Comparison of ENCODE assay signal across 29 cellular contexts in the genomic region with DNA sequence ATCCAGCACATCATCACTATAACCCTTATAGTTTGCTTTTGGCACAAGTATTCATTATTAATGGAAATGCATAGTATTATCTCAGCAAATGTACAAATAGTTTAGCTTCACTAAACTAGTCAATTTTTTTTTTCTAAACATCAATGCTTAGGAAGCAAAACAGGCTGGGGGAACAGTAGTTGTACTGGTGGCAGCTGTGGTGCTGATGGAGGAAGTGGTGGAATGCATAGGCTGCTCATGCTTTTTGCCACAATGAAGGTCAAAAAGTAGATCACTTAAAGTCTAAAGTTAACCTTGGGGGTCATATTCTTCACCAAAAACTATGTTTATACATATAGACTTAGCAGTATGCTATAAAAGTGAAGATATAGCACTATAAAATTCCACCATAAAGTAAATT. TPM values are rescaled to one million over a fixed set of nuclear protein-coding genes. Genes with fewer than 3 reads are reported as not detected.
DNase-seq lines count a peak whose midpoint lies in the region; ATAC-seq, FAIRE-seq and TF ChIP-seq lines count a peak whose summit lies in the region.
"Had no signal": no experiment of that assay in that cellular context is flagged by ENCODE, and none has a peak within 500 bp of the region (broad histone marks: within the 10 kb centered on the region; RNA-seq: fewer than 3 reads in every experiment).

No MANE protein-coding gene starts in this region.

- H3K27ac Mint-ChIP-seq in activated CD8-positive, alpha-beta memory T cell treated with anti-CD3 and anti-CD28 coated beads, Interleukin-2, amount 10 ng/mL, durations not matched to agents 7 days and 5 days: no peak overlapping the region

- H3K4me2 ChIP-seq in endothelial cell of umbilical vein (ENCODE audit: insufficient read depth, low read length): peak overlapping the region; percentile 1
- H3K4me2 ChIP-seq: BLaER1 had no signal

- H3K4me3 Mint-ChIP-seq in activated CD8-positive, alpha-beta memory T cell treated with anti-CD3 and anti-CD28 coated beads, Interleukin-2, amount 10 ng/mL, durations not matched to agents 7 days and 5 days: no peak overlapping the region

- DNase-seq in activated CD8-positive, alpha-beta memory T cell treated with anti-CD3 and anti-CD28 coated beads, Interleukin-2, amount 10 ng/mL, durations not matched to agents 7 days and 5 days: peak; percentile 57
- DNase-seq in activated CD8-positive, alpha-beta memory T cell treated with anti-CD3 and anti-CD28 coated beads, Interleukin-2, amount 50 U/mL, for 48 hours: no peak
- no peak for DNase-seq in RWPE2 (ENCODE audit: low spot score)
- DNase-seq in endothelial cell of umbilical vein (ENCODE audit: low read depth, low spot score): peak; percentile 30
- DNase-seq in head of caudate nucleus: no peak
- DNase-seq in medulla oblongata (ENCODE audit: extremely low spot score): no peak
- no peak for DNase-seq in left ventricle myocardium superior
- DNase-seq: CD4-positive, alpha-beta memory T cell; COR-L47; DMS79; GF-D8; HCEC 1CT; IMR-90; KG1; NCI-H1048; NCI-H1417; NCI-H1694 treated with DMSO at 0.1 percent for 48 hours; NCI-H2081; NCI-H226; NCI-H510A; NCI-H69; OCI-M1; Right ventricle myocardium superior had no signal

- H3K27me3 Mint-ChIP-seq in activated CD8-positive, alpha-beta memory T cell treated with anti-CD3 and anti-CD28 coated beads, Interleukin-2, amount 10 ng/mL, durations not matched to agents 7 days and 5 days: peaks cover 38% of the 10 kb centered on the region
- H3K27me3 Mint-ChIP-seq: CD4-positive, alpha-beta memory T cell had no signal

- no TSS peak for BruUV-seq in endothelial cell of umbilical vein (replicated peaks; lab: Mats Ljungman, UMichigan)

- H3K36me3 ChIP-seq in HEK293 (ENCODE audit: control insufficient read depth in 2 of 2, insufficient read depth in 1 of 2, low read length in 2 of 2): peaks cover 3 to 20% of the 10 kb centered on the region in 2 experiments; a peak in 2 of 3 replicates
- 0 out of 2 replicates have a peak, but pooled peaks cover 3% of the 10 kb centered on the region for H3K36me3 ChIP-seq in RWPE2 (ENCODE audit: low read depth)
- H3K36me3 ChIP-seq in endothelial cell of umbilical vein (ENCODE audit: control insufficient read depth in 2 of 2, extremely low read depth in 1 of 2, insufficient read depth in 2 of 2, low read length in 2 of 2): no peaks in the 10 kb centered on the region
- H3K36me3 ChIP-seq: BLaER1, SJSA1 had no signal

- no peaks in the 10 kb centered on the region for H3K79me2 ChIP-seq in endothelial cell of umbilical vein (ENCODE audit: control insufficient read depth, insufficient read depth, low read length)

- H3K4me3 ChIP-seq in HEK293 (ENCODE audit: low read depth, low read length): no peak overlapping the region
- H3K4me3 ChIP-seq in RWPE2 (ENCODE audit: severe bottlenecking): no peak overlapping the region
- no peak overlapping the region for H3K4me3 ChIP-seq in endothelial cell of umbilical vein (replicated peaks in 1 of 3; ENCODE audit: insufficient read depth in 1 of 3, low read depth in 1 of 3, low read length in 3 of 3)
- H3K4me3 ChIP-seq: BLaER1, SJSA1 had no signal

- ATAC-seq in activated CD8-positive, alpha-beta memory T cell treated with anti-CD3 and anti-CD28 coated beads, Interleukin-2, amount 10 ng/mL, durations not matched to agents 7 days and 5 days: peak; percentile 74
- ATAC-seq in RWPE2 (ENCODE audit: low read depth): no peak
- no peak for ATAC-seq in left ventricle myocardium superior

- no peaks in the 10 kb centered on the region for H4K20me1 ChIP-seq in endothelial cell of umbilical vein (replicated peaks; ENCODE audit: control insufficient read depth, extremely low read depth, insufficient read depth, low read length)
- H4K20me1 ChIP-seq: BLaER1 had no signal

- TF ChIP-seq CTCF in HEK293 (tag by site-specific recombination; IDR thresholded peaks at IDR 0.05): no peak
- no peak for TF ChIP-seq CTCF in RWPE2 (IDR thresholded peaks at IDR 0.05; ENCODE audit: poor library complexity, severe bottlenecking)
- TF ChIP-seq CTCF in endothelial cell of umbilical vein (IDR thresholded peaks at IDR 0.05; ENCODE audit: extremely low read depth in 1 of 2, insufficient read depth in 1 of 2, low read depth in 1 of 2, low read length in 2 of 2): no peak

- intact Hi-C loops in endothelial cell of umbilical vein (cut with micrococcal nuclease): loop anchor here (2.0 kb wide), 1 partner anchor 73 kb away; no protein-coding TSS in a partner anchor
- intact Hi-C loops in head of caudate nucleus (cut with DNase I): no loop called here
- intact Hi-C loops in left ventricle myocardium superior (cut with micrococcal nuclease): no loop called here

- H3K27me3 ChIP-seq in RWPE2 (ENCODE audit: insufficient read depth, poor library complexity, severe bottlenecking) (no peaks in the 10 kb centered on the region), endothelial cell of umbilical vein (ENCODE audit: control insufficient read depth in 2 of 2, insufficient read depth in 2 of 2, low read length in 2 of 2) (no peaks in the 10 kb centered on the region)
- H3K27me3 ChIP-seq: BLaER1, SJSA1 had no signal

- H3K36me3 Mint-ChIP-seq in activated CD8-positive, alpha-beta memory T cell treated with anti-CD3 and anti-CD28 coated beads, Interleukin-2, amount 10 ng/mL, durations not matched to agents 7 days and 5 days: peaks cover 2% of the 10 kb centered on the region
- H3K36me3 Mint-ChIP-seq: CD4-positive, alpha-beta memory T cell had no signal

- TF ChIP-seq POLR2A in endothelial cell of umbilical vein (IDR thresholded peaks at IDR 0.05; ENCODE audit: low read depth, low read length): no peak

- POLR2A ChIA-PET in HEK293 (lab: Yijun Ruan, JAX) (interaction anchor here (1.0 kb wide), 1 partner anchor 51 kb away, joined by 3 read pairs; a partner anchor contains a TSS), endothelial cell of umbilical vein (lab: Charles Lee) (no interaction called here)

- H3K9me1 ChIP-seq in endothelial cell of umbilical vein (replicated peaks; ENCODE audit: control insufficient read depth, extremely low read depth, insufficient read depth, low read length): no peaks in the 10 kb centered on the region

- H3K9me3 Mint-ChIP-seq in activated CD8-positive, alpha-beta memory T cell treated with anti-CD3 and anti-CD28 coated beads, Interleukin-2, amount 10 ng/mL, durations not matched to agents 7 days and 5 days (ENCODE audit: low read depth): no peaks in the 10 kb centered on the region
- H3K9me3 Mint-ChIP-seq: CD4-positive, alpha-beta memory T cell had no signal

- H3K4me1 ChIP-seq in HEK293 (ENCODE audit: control insufficient read depth, insufficient read depth, low read length) (0 out of 2 replicates have a peak, but pooled peaks cover 10% of the 10 kb centered on the region), RWPE2 (ENCODE audit: insufficient read depth, poor library complexity, severe bottlenecking) (peaks cover 42% of the 10 kb centered on the region), endothelial cell of umbilical vein (ENCODE audit: control insufficient read depth, extremely low read depth, insufficient read depth, low read length) (peaks cover 25% of the 10 kb centered on the region)

- dilution Hi-C loops in endothelial cell of umbilical vein (cut with MboI; ENCODE audit: extremely low pct_ligation_motif_present, low sequenced_read_pairs): no loop called here

- H3K9ac ChIP-seq in endothelial cell of umbilical vein (replicated peaks; ENCODE audit: extremely low read depth, insufficient read depth, low read length): no peak overlapping the region
- H3K9ac ChIP-seq: BLaER1 had no signal

- CTCF ChIA-PET in activated CD8-positive, alpha-beta memory T cell treated with anti-CD3 and anti-CD28 coated beads, Interleukin-2, amount 10 ng/mL, durations not matched to agents 7 days and 5 days (lab: Charles Lee): interaction anchor here (0.8 to 5.9 kb wide), 6 partner anchors 28 to 232 kb away, joined by 3 to 23 read pairs (median 4); a partner anchor contains a TSS
- CTCF ChIA-PET in HEK293 (lab: Yijun Ruan, JAX) (interaction anchor here (0.9 to 1.4 kb wide), 5 partner anchors 37 to 719 kb away, joined by 3 to 5 read pairs (median 4); no protein-coding TSS in a partner anchor), endothelial cell of umbilical vein (lab: Charles Lee) (interaction anchor here (1.0 to 6.7 kb wide), 8 partner anchors 16 to 232 kb away, joined by 3 to 45 read pairs (median 6); no protein-coding TSS in a partner anchor)

- no peak overlapping the region for H2AFZ ChIP-seq in endothelial cell of umbilical vein (ENCODE audit: low read depth, low read length)

- no peak for FAIRE-seq in endothelial cell of umbilical vein (lab: Jason Lieb, UNC)
- FAIRE-seq: A204.1, GM12892, H1 had no signal

- H3K9me3 ChIP-seq in HEK293 (ENCODE audit: control insufficient read depth, insufficient read depth, low read depth, low read length) (no peaks in the 10 kb centered on the region), RWPE2 (ENCODE audit: severe bottlenecking) (no peaks in the 10 kb centered on the region), endothelial cell of umbilical vein (replicated peaks; ENCODE audit: control insufficient read depth, insufficient read depth, low read length) (no peaks in the 10 kb centered on the region)
- H3K9me3 ChIP-seq: BLaER1, SJSA1 had no signal

- H3K4me1 Mint-ChIP-seq in activated CD8-positive, alpha-beta memory T cell treated with anti-CD3 and anti-CD28 coated beads, Interleukin-2, amount 10 ng/mL, durations not matched to agents 7 days and 5 days: peaks cover 37% of the 10 kb centered on the region

- H3K27ac ChIP-seq in HEK293 (ENCODE audit: extremely low read depth, low read depth, low read length) (no peak overlapping the region), RWPE2 (ENCODE audit: poor library complexity, severe bottlenecking) (peak overlapping the region; percentile 36), endothelial cell of umbilical vein (ENCODE audit: insufficient read depth, low read depth, low read length) (no peak overlapping the region)
- H3K27ac ChIP-seq: BLaER1, SJSA1 had no signal

RNA-seq across cellular contexts. Expression of a gene that starts 36.3 kb away (rescaled TPM):
- 1 to 10 TPM in 1 of 2 experiments, under 1 TPM in 1; 0.93 to 5.9 TPM for total RNA-seq in activated CD8-positive, alpha-beta memory T cell treated with anti-CD3 and anti-CD28 coated beads, Interleukin-2, amount 10 ng/mL, durations not matched to agents 7 days and 5 days
- total RNA-seq in endothelial cell of umbilical vein (2.1 and 2.3 TPM in 2 replicates), left ventricle myocardium superior (1.8 TPM)
- 1.6 and 2.1 TPM in 2 replicates for polyA plus RNA-seq in endothelial cell of umbilical vein
- polyA plus RNA-seq in endothelial cell of umbilical vein (2011; cell fraction: cytosol; rRNA removed): 1.6 and 2.2 TPM in 2 replicates
- 2.1 and 4.0 TPM in 2 replicates for polyA plus RNA-seq in endothelial cell of umbilical vein (2011; cell fraction: nucleus; rRNA removed)
- polyA plus RNA-seq in endothelial cell of umbilical vein (2012): 5.7 and 6.0 TPM in 2 replicates
- 0.53 and 3.0 TPM in 2 replicates for polyA minus RNA-seq in endothelial cell of umbilical vein
- 17.0 TPM for polyA minus RNA-seq in endothelial cell of umbilical vein (2011; cell fraction: cytosol; rRNA and poly(A)+ RNA removed)
- 1.9 and 3.4 TPM in 2 replicates for polyA minus RNA-seq in endothelial cell of umbilical vein (2011; cell fraction: nucleus; rRNA and poly(A)+ RNA removed)

RNA-seq across cellular contexts. Expression of a gene that starts 50.8 kb away (rescaled TPM):
- total RNA-seq in activated CD8-positive, alpha-beta memory T cell treated with anti-CD3 and anti-CD28 coated beads, Interleukin-2, amount 10 ng/mL, durations not matched to agents 7 days and 5 days: 1 to 10 TPM; 3.3 to 3.4 TPM
- 1.9 and 2.4 TPM in 2 replicates for total RNA-seq in endothelial cell of umbilical vein
- polyA plus RNA-seq in endothelial cell of umbilical vein: 0.27 and 0.44 TPM in 2 replicates
- polyA plus RNA-seq in endothelial cell of umbilical vein (2011; cell fraction: cytosol; rRNA removed): 0.22 and 0.47 TPM in 2 replicates
- 3.1 and 3.8 TPM in 2 replicates for polyA plus RNA-seq in endothelial cell of umbilical vein (2011; cell fraction: nucleus; rRNA removed)
- polyA plus RNA-seq in endothelial cell of umbilical vein (2012): 0.61 and 1.1 TPM in 2 replicates
- polyA minus RNA-seq in endothelial cell of umbilical vein: 1.8 and 2.7 TPM in 2 replicates
- polyA minus RNA-seq in endothelial cell of umbilical vein (2011; cell fraction: cytosol; rRNA and poly(A)+ RNA removed): 5.3 TPM
- 5.0 and 10.3 TPM in 2 replicates for polyA minus RNA-seq in endothelial cell of umbilical vein (2011; cell fraction: nucleus; rRNA and poly(A)+ RNA removed)
- 0.17 TPM for total RNA-seq in left ventricle myocardium superior
- total RNA-seq: H1, Right ventricle myocardium superior had no signal
- polyA plus RNA-seq: H1 had no signal

RNA-seq across cellular contexts. Expression of a gene that starts 51.2 kb away (rescaled TPM):
- total RNA-seq in activated CD8-positive, alpha-beta memory T cell treated with anti-CD3 and anti-CD28 coated beads, Interleukin-2, amount 10 ng/mL, durations not matched to agents 7 days and 5 days: 10 to 100 TPM; 16.9 to 34.1 TPM
- total RNA-seq in endothelial cell of umbilical vein: 8.5 and 9.3 TPM in 2 replicates
- 10.7 and 14.1 TPM in 2 replicates for polyA plus RNA-seq in endothelial cell of umbilical vein
- polyA plus RNA-seq in endothelial cell of umbilical vein (2011; cell fraction: cytosol; rRNA removed): 5.8 and 8.1 TPM in 2 replicates
- 5.2 and 5.3 TPM in 2 replicates for polyA plus RNA-seq in endothelial cell of umbilical vein (2011; cell fraction: nucleus; rRNA removed)
- polyA plus RNA-seq in endothelial cell of umbilical vein (2012): 13.2 and 23.8 TPM in 2 replicates
- 2.5 and 2.9 TPM in 2 replicates for polyA minus RNA-seq in endothelial cell of umbilical vein
- 182 TPM for polyA minus RNA-seq in endothelial cell of umbilical vein (2011; cell fraction: cytosol; rRNA and poly(A)+ RNA removed)
- 3.3 and 3.8 TPM in 2 replicates for polyA minus RNA-seq in endothelial cell of umbilical vein (2011; cell fraction: nucleus; rRNA and poly(A)+ RNA removed)
- total RNA-seq in left ventricle myocardium superior: not detected

Comparison
In these comparisons a context has a peak if more than half of its experiments do, and no peak if none do; other contexts are left out.
1. DNase-seq: peak in activated CD8-positive, alpha-beta memory T cell treated with anti-CD3 and anti-CD28 coated beads, Interleukin-2, amount 10 ng/mL, durations not matched to agents 7 days and 5 days (single experiment) and endothelial cell of umbilical vein (single experiment); none in activated CD8-positive, alpha-beta memory T cell treated with anti-CD3 and anti-CD28 coated beads, Interleukin-2, amount 50 U/mL, for 48 hours (single experiment), RWPE2 (single experiment), head of caudate nucleus (0 of 42), medulla oblongata (single experiment) and left ventricle myocardium superior (single experiment).